24 cellular contexts compared by ENCODE assay signal in the genomic region with DNA sequence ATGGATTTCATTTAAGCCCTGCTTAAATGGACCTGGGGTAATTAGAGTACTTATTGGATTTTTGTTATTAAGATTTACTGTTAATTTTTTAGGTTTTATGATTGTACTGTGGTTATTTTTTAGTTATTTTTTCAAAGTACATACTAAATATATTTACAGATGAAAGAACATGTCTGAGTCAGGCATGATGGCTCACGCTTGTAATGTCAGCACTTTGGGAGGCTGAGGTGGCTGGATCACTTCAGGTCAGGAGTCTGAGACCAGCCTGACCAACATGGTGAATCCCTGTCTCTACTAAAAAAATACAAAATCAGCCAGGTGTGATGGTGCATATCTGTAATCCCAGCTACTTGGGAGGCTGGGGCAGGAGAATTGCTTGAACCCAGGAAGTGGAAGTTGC. TPM values are rescaled to one million over a fixed set of nuclear protein-coding genes. Genes with fewer than 3 reads are reported as not detected.
DNase-seq lines count a peak whose midpoint lies in the region; ATAC-seq and TF ChIP-seq lines count a peak whose summit lies in the region.
"Had no signal": no experiment of that assay in that cellular context is flagged by ENCODE, and none has a peak within 500 bp of the region (broad histone marks: within the 10 kb centered on the region; RNA-seq: fewer than 3 reads in every experiment).

No MANE protein-coding gene starts in this region.

- no peak for TF ChIP-seq POLR2A in breast epithelium (IDR thresholded peaks at IDR 0.05)

- intact Hi-C loops in MCF 10A (cut with micrococcal nuclease) (no loop called here), breast epithelium (cut with DNase I; ENCODE audit: low total_unique reads) (no loop called here), upper lobe of right lung (cut with DNase I) (no loop called here)

- H3K36me3 ChIP-seq in breast epithelium = no peaks in the 10 kb centered on the region
- no peaks in the 10 kb centered on the region for H3K36me3 ChIP-seq in RWPE2 (ENCODE audit: low read depth)
- no peaks in the 10 kb centered on the region for H3K36me3 ChIP-seq in upper lobe of right lung

- no peaks in the 10 kb centered on the region for H3K36me3 Mint-ChIP-seq in MCF 10A (ENCODE audit: insufficient read depth, unreplicated experiment)

- H3K27me3 Mint-ChIP-seq in MCF 10A (ENCODE audit: insufficient read depth, unreplicated experiment) = no peaks in the 10 kb centered on the region

- peak overlapping the region; percentile 59 for H3K27ac Mint-ChIP-seq in MCF 10A (ENCODE audit: low read depth, unreplicated experiment)
- H3K27ac Mint-ChIP-seq: CD8-positive, alpha-beta T cell; HFFc6 had no signal

- H3K4me3 ChIP-seq in breast epithelium = no peak overlapping the region
- H3K4me3 ChIP-seq in RWPE2 (ENCODE audit: severe bottlenecking) = no peak overlapping the region
- H3K4me3 ChIP-seq in upper lobe of right lung = no peak overlapping the region
- H3K4me3 ChIP-seq: K562 had no signal

- peaks cover 20% of the 10 kb centered on the region for H3K4me1 Mint-ChIP-seq in MCF 10A (ENCODE audit: insufficient read depth, unreplicated experiment)

- BruUV-seq in MCF 10A (replicated peaks; lab: Mats Ljungman, UMichigan) = no TSS peak

- ATAC-seq in RWPE2 (ENCODE audit: low read depth) (peak; percentile 62), foreskin keratinocyte (peak; percentile 70), upper lobe of right lung (no peak), HG03095 (IDR thresholded peaks at IDR 0.05; ENCODE audit: unreplicated experiment) (no peak), GM21737 (IDR thresholded peaks at IDR 0.05; ENCODE audit: unreplicated experiment) (no peak)
- ATAC-seq: CD8-positive, alpha-beta T cell; HepG2 had no signal

- TF ChIP-seq CTCF in MCF 10A (IDR thresholded peaks at IDR 0.05; ENCODE audit: unreplicated experiment) (no peak), breast epithelium (IDR thresholded peaks at IDR 0.05) (no peak), RWPE2 (IDR thresholded peaks at IDR 0.05; ENCODE audit: poor library complexity, severe bottlenecking) (no peak), foreskin keratinocyte (conservative IDR thresholded peaks at IDR 0.05) (no peak), upper lobe of right lung (IDR thresholded peaks at IDR 0.05) (no peak)

- POLR2A ChIA-PET in MCF 10A (lab: Yijun Ruan, JAX) = interaction anchor here (0.8 to 8.2 kb wide), 7 partner anchors 17 to 129 kb away, joined by 3 to 50 read pairs (median 6); a partner anchor contains a TSS

- H3K4me1 ChIP-seq in breast epithelium = no peaks in the 10 kb centered on the region
- peaks cover 13% of the 10 kb centered on the region for H3K4me1 ChIP-seq in RWPE2 (ENCODE audit: insufficient read depth, poor library complexity, severe bottlenecking)
- H3K4me1 ChIP-seq in foreskin keratinocyte = peaks cover 17% of the 10 kb centered on the region
- H3K4me1 ChIP-seq in upper lobe of right lung = no peaks in the 10 kb centered on the region

- H3K4me3 Mint-ChIP-seq in MCF 10A (ENCODE audit: unreplicated experiment) = no peak overlapping the region
- H3K4me3 Mint-ChIP-seq: CD8-positive, alpha-beta T cell; HFFc6 had no signal

- CTCF ChIA-PET in MCF 10A (lab: Yijun Ruan, JAX) = interaction anchor here (0.6 to 1.3 kb wide), 4 partner anchors 17 to 1201 kb away, joined by 3 to 4 read pairs (median 4); no protein-coding TSS in a partner anchor

- H3K9me3 ChIP-seq in breast epithelium (no peaks in the 10 kb centered on the region), RWPE2 (ENCODE audit: severe bottlenecking) (no peaks in the 10 kb centered on the region), upper lobe of right lung (no peaks in the 10 kb centered on the region)

- H3K27ac ChIP-seq in breast epithelium (no peak overlapping the region), RWPE2 (ENCODE audit: poor library complexity, severe bottlenecking) (peak overlapping the region; percentile 64), foreskin keratinocyte (peak overlapping the region; percentile 84), upper lobe of right lung (peak overlapping the region; percentile 39)
- H3K27ac ChIP-seq: 22Rv1, HL-60 had no signal

- DNase-seq in MCF 10A (ENCODE audit: unreplicated experiment) (no peak), breast epithelium (ENCODE audit: low spot score in 2 of 2) (no peak), RWPE2 (ENCODE audit: low spot score) (no peak), foreskin keratinocyte (peak in 1 of 2 donors; percentile 54), upper lobe of right lung (no peak), NCI-H748 treated with DMSO at 0.1 percent for 48 hours (lab: John Stamatoyannopoulos, UW) (no peak)
- DNase-seq: AML-193; C1 segment of cervical spinal cord; CD8-positive, alpha-beta T cell; DMS53; H7; HFFc6; NCI-H1105; NCI-H146; NCI-H2029; NCI-H510A treated with DMSO at 0.1 percent for 48 hours; NCI-H774; SHP77 had no signal

- no peaks in the 10 kb centered on the region for H3K9me3 Mint-ChIP-seq in MCF 10A (ENCODE audit: unreplicated experiment)
- H3K9me3 Mint-ChIP-seq: CD8-positive, alpha-beta T cell; HFFc6 had no signal

- no peaks in the 10 kb centered on the region for H3K27me3 ChIP-seq in breast epithelium
- H3K27me3 ChIP-seq in RWPE2 (ENCODE audit: insufficient read depth, poor library complexity, severe bottlenecking) = no peaks in the 10 kb centered on the region
- H3K27me3 ChIP-seq in foreskin keratinocyte = no peaks in the 10 kb centered on the region
- no peaks in the 10 kb centered on the region for H3K27me3 ChIP-seq in upper lobe of right lung

RNA-seq across cellular contexts. Expression of a gene that starts 16.2 kb away (rescaled TPM):
- total RNA-seq in MCF 10A (2022) = 1,386 and 1,793 TPM in 2 replicates
- total RNA-seq in breast epithelium = 1,000 to 10,000 TPM; 1,294 to 2,381 (median 2,029) TPM
- 983 and 1,035 TPM in 2 replicates for total RNA-seq in foreskin keratinocyte
- 1,671 and 1,692 TPM in 2 replicates for polyA plus RNA-seq in foreskin keratinocyte
- total RNA-seq in upper lobe of right lung = 821 TPM

RNA-seq across cellular contexts. Expression of a gene that starts 21.7 kb away (rescaled TPM):
- total RNA-seq in MCF 10A (2022) (11.5 and 14.2 TPM in 2 replicates), breast epithelium (10 to 100 TPM in 2 of 3 donors, 1 to 10 TPM in 1; 7.4 to 13.2 (median 12.1) TPM), foreskin keratinocyte (11.1 and 12.0 TPM in 2 replicates), upper lobe of right lung (7.6 TPM)
- 1.0 and 1.4 TPM in 2 replicates for polyA plus RNA-seq in foreskin keratinocyte

RNA-seq across cellular contexts. Expression of a gene that starts 25.8 kb away (rescaled TPM):
- total RNA-seq in MCF 10A (2022) = 28.9 and 30.0 TPM in 2 replicates
- 10 to 100 TPM; 23.4 to 38.2 (median 25.9) TPM for total RNA-seq in breast epithelium
- 19.7 and 20.5 TPM in 2 replicates for total RNA-seq in foreskin keratinocyte
- polyA plus RNA-seq in foreskin keratinocyte = 3.3 and 3.7 TPM in 2 replicates
- total RNA-seq in upper lobe of right lung = 22.8 TPM

Comparison
In these comparisons a context has a peak if more than half of its experiments do, and no peak if none do; other contexts are left out.
1. H3K27ac ChIP-seq: peak in RWPE2 (single experiment), foreskin keratinocyte (single experiment) and upper lobe of right lung (single experiment); none in breast epithelium (0 of 2).
2. ATAC-seq: peak in RWPE2 (single experiment) and foreskin keratinocyte (single experiment); none in upper lobe of right lung (single experiment), HG03095 (single experiment) and GM21737 (single experiment).